ENCODE assay signal across 8 cellular contexts in genomic region chr7:74454948-74455804, GRCh38. TPM values are rescaled to one million over a fixed set of nuclear protein-coding genes. Genes with fewer than 3 reads are reported as not detected.
A peak's percentile ranks its signal among the peaks of the same experiment; 100 is the strongest.
DNase-seq lines count a peak whose midpoint lies in the region; ATAC-seq, FAIRE-seq and TF ChIP-seq lines count a peak whose summit lies in the region.

No MANE protein-coding gene starts in this region.

- DNase-seq in CD4-positive, CD25-positive, alpha-beta regulatory T cell = no peak
- DNase-seq in RWPE2 (ENCODE audit: low spot score) (no peak), fibroblast of gingiva (ENCODE audit: low read depth) (peak; percentile 36), neural crest cell (ENCODE audit: low read depth, low spot score) (no peak), NCI-H1436 treated with DMSO at 0.1 percent for 48 hours (lab: John Stamatoyannopoulos, UW) (no peak), frontal cortex (ENCODE audit: low spot score in 2 of 2) (no peak), occipital lobe (lab: John Stamatoyannopoulos, UW) (no peak)

- peak overlapping the region in 1 of 3 donors; percentile 79 for H3K27ac Mint-ChIP-seq in CD4-positive, CD25-positive, alpha-beta regulatory T cell
- peak overlapping the region; percentile 50 for H3K27ac Mint-ChIP-seq in neural crest cell (ENCODE audit: unreplicated experiment)

- TF ChIP-seq CTCF in RWPE2 (IDR thresholded peaks at IDR 0.05; ENCODE audit: poor library complexity, severe bottlenecking) (no peak), neural crest cell (conservative IDR thresholded peaks at IDR 0.05) (no peak)

- no peak for ATAC-seq in CD4-positive, CD25-positive, alpha-beta regulatory T cell (ENCODE audit: low read depth in 2 of 2)
- ATAC-seq in RWPE2 (ENCODE audit: low read depth) (no peak), GM21360 (IDR thresholded peaks at IDR 0.05; ENCODE audit: unreplicated experiment) (no peak)

- no peaks in the 10 kb centered on the region for H3K9me3 ChIP-seq in CD4-positive, CD25-positive, alpha-beta regulatory T cell (ENCODE audit: control insufficient read depth in 2 of 2, low read length in 2 of 2)
- no peaks in the 10 kb centered on the region for H3K9me3 ChIP-seq in RWPE2 (ENCODE audit: severe bottlenecking)

- peaks cover 24% of the 10 kb centered on the region for H3K4me1 ChIP-seq in CD4-positive, CD25-positive, alpha-beta regulatory T cell (ENCODE audit: control insufficient read depth, insufficient read depth, low read length, poor library complexity, severe bottlenecking)
- H3K4me1 ChIP-seq in RWPE2 (ENCODE audit: insufficient read depth, poor library complexity, severe bottlenecking) = peaks cover 11% of the 10 kb centered on the region

- H3K36me3 ChIP-seq in CD4-positive, CD25-positive, alpha-beta regulatory T cell (ENCODE audit: control insufficient read depth, insufficient read depth, low read length) = no peaks in the 10 kb centered on the region
- H3K36me3 ChIP-seq in RWPE2 (ENCODE audit: low read depth) = peaks cover 6% of the 10 kb centered on the region; the same call in 1 of the 2 replicates

- FAIRE-seq in frontal cortex (lab: Jason Lieb, UNC) = no peak

- H3K27me3 ChIP-seq in CD4-positive, CD25-positive, alpha-beta regulatory T cell (ENCODE audit: control insufficient read depth, insufficient read depth, low read length) = no peaks in the 10 kb centered on the region
- H3K27me3 ChIP-seq in RWPE2 (ENCODE audit: insufficient read depth, poor library complexity, severe bottlenecking) = no peaks in the 10 kb centered on the region

- H3K27me3 Mint-ChIP-seq in CD4-positive, CD25-positive, alpha-beta regulatory T cell = peaks cover 18% of the 10 kb centered on the region
- H3K27me3 Mint-ChIP-seq in neural crest cell (ENCODE audit: low read depth) = no peaks in the 10 kb centered on the region

- no peak overlapping the region for H3K27ac ChIP-seq in CD4-positive, CD25-positive, alpha-beta regulatory T cell (ENCODE audit: insufficient read depth, low read length, poor library complexity, severe bottlenecking)
- H3K27ac ChIP-seq in RWPE2 (ENCODE audit: poor library complexity, severe bottlenecking) = peak overlapping the region; percentile 92

- peaks cover 0 to 18% (median 11%) of the 10 kb centered on the region in 4 donors for H3K4me1 Mint-ChIP-seq in CD4-positive, CD25-positive, alpha-beta regulatory T cell
- peaks cover 26% of the 10 kb centered on the region for H3K4me1 Mint-ChIP-seq in neural crest cell

- H3K4me3 ChIP-seq in CD4-positive, CD25-positive, alpha-beta regulatory T cell (ENCODE audit: low read depth, low read length) = no peak overlapping the region
- peak overlapping the region; percentile 53 for H3K4me3 ChIP-seq in RWPE2 (ENCODE audit: severe bottlenecking)

- no peaks in the 10 kb centered on the region for H3K9me3 Mint-ChIP-seq in CD4-positive, CD25-positive, alpha-beta regulatory T cell
- H3K9me3 Mint-ChIP-seq in neural crest cell = no peaks in the 10 kb centered on the region

- peak overlapping the region; percentile 52 to 81 (median 70) for H3K4me3 Mint-ChIP-seq in CD4-positive, CD25-positive, alpha-beta regulatory T cell
- peak overlapping the region; percentile 88 for H3K4me3 Mint-ChIP-seq in neural crest cell

- H3K36me3 Mint-ChIP-seq in CD4-positive, CD25-positive, alpha-beta regulatory T cell = no peaks in the 10 kb centered on the region
- no peaks in the 10 kb centered on the region for H3K36me3 Mint-ChIP-seq in neural crest cell (ENCODE audit: low read depth)

RNA-seq across cellular contexts. Expression of gene GTF2IRD1, which starts 1.5 kb away (rescaled TPM):
- 2.4 TPM for total RNA-seq in CD4-positive, CD25-positive, alpha-beta regulatory T cell
- under 1 TPM in 1 of 4 donors, not detected in 3; 0.16 TPM for polyA plus RNA-seq in CD4-positive, CD25-positive, alpha-beta regulatory T cell
- total RNA-seq in neural crest cell (48.0 and 50.1 TPM in 2 replicates), frontal cortex (19.2 TPM), occipital lobe (16.1 TPM)
